In the genomic region with DNA sequence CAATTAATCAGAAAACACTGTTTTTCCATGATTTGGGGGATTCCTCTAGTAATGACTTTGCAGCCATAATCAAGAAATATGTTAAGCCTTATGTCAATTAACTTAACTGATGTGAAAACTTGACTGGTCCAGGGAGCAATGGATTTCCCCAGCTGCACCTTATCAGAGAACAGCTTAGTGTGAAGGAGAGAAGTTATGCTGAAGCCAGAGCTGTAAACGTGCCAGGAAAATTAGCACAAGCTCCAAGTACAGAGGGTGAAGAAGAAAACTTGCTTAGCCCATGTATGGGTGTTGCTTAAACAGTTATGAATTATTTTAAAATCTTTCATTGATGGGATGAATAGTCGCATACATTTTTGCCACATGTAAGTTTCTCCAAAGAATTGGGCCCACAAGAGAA, we compare ENCODE assay signal across 27 cellular contexts.
"Had no signal": no experiment of that assay in that cellular context is flagged by ENCODE, and none has a peak within 500 bp of the region (broad histone marks: within the 10 kb centered on the region; RNA-seq: fewer than 3 reads in every experiment).

No MANE protein-coding gene starts in this region.

- H3K4me1 Mint-ChIP-seq: activated CD4-positive, alpha-beta T cell treated with anti-CD3 and anti-CD28 coated beads, Interleukin-2, amount 10 ng/mL, durations not matched to agents 7 days and 5 days; activated naive CD8-positive, alpha-beta T cell treated with anti-CD3 and anti-CD28 coated beads, Interleukin-2, amount 50 U/mL, for 24 hours; T-cell had no signal

- H3K27me3 ChIP-seq: brain microvascular endothelial cell had no signal

- H3K9ac ChIP-seq: KMS-11 had no signal

- H3K36me3 ChIP-seq: brain microvascular endothelial cell had no signal

- H3K36me3 Mint-ChIP-seq: activated CD4-positive, alpha-beta memory T cell treated with anti-CD3 and anti-CD28 coated beads for 36 hours; activated naive CD4-positive, alpha-beta T cell treated with anti-CD3 and anti-CD28 coated beads, Interleukin-2, amount 50 U/mL, for 72 hours; T-cell had no signal

- H3K4me3 Mint-ChIP-seq: activated CD4-positive, alpha-beta memory T cell treated with anti-CD3 and anti-CD28 coated beads for 36 hours; activated CD4-positive, alpha-beta T cell treated with anti-CD3 and anti-CD28 coated beads, Interleukin-2, amount 10 ng/mL, durations not matched to agents 7 days and 5 days; activated naive CD8-positive, alpha-beta T cell treated with anti-CD3 and anti-CD28 coated beads, Interleukin-2, amount 50 U/mL, for 24 hours; activated T-cell treated with anti-CD3 and anti-CD28 coated beads, Interleukin-2, amount 50 U/mL, for 4 hours; T-cell had no signal

- H3K4me2 ChIP-seq: KMS-11 had no signal

- H3K27ac Mint-ChIP-seq: activated CD4-positive, alpha-beta memory T cell treated with anti-CD3 and anti-CD28 coated beads for 36 hours; activated CD4-positive, alpha-beta T cell treated with anti-CD3 and anti-CD28 coated beads, Interleukin-2, amount 10 ng/mL, durations not matched to agents 7 days and 5 days; activated naive CD4-positive, alpha-beta T cell treated with anti-CD3 and anti-CD28 coated beads, Interleukin-2, amount 50 U/mL, for 72 hours; activated naive CD8-positive, alpha-beta T cell treated with anti-CD3 and anti-CD28 coated beads, Interleukin-2, amount 50 U/mL, for 24 hours; T-cell had no signal

- H3K9me3 Mint-ChIP-seq: activated CD4-positive, alpha-beta memory T cell treated with anti-CD3 and anti-CD28 coated beads for 36 hours; activated CD4-positive, alpha-beta T cell treated with anti-CD3 and anti-CD28 coated beads, Interleukin-2, amount 10 ng/mL, durations not matched to agents 7 days and 5 days; activated naive CD4-positive, alpha-beta T cell treated with anti-CD3 and anti-CD28 coated beads, Interleukin-2, amount 50 U/mL, for 72 hours; activated naive CD8-positive, alpha-beta T cell treated with anti-CD3 and anti-CD28 coated beads, Interleukin-2, amount 50 U/mL, for 24 hours; activated T-cell treated with anti-CD3 and anti-CD28 coated beads, Interleukin-2, amount 50 U/mL, for 4 hours; T-cell had no signal

- H3K27ac ChIP-seq: brain microvascular endothelial cell, KMS-11 had no signal

- H3K27me3 Mint-ChIP-seq: activated CD4-positive, alpha-beta T cell treated with anti-CD3 and anti-CD28 coated beads, Interleukin-2, amount 10 ng/mL, durations not matched to agents 7 days and 5 days; activated naive CD8-positive, alpha-beta T cell treated with anti-CD3 and anti-CD28 coated beads, Interleukin-2, amount 50 U/mL, for 24 hours had no signal

- ATAC-seq: activated naive CD4-positive, alpha-beta T cell treated with anti-CD3 and anti-CD28 coated beads, Interleukin-2, amount 50 U/mL, for 72 hours; activated naive CD8-positive, alpha-beta T cell treated with anti-CD3 and anti-CD28 coated beads, Interleukin-2, amount 50 U/mL, for 24 hours; activated T-cell treated with anti-CD3 and anti-CD28 coated beads, Interleukin-2, amount 50 U/mL, for 4 hours; T-cell had no signal

- DNase-seq: activated CD4-positive, alpha-beta memory T cell treated with anti-CD3 and anti-CD28 coated beads for 36 hours; activated CD4-positive, alpha-beta T cell treated with anti-CD3 and anti-CD28 coated beads, Interleukin-2, amount 10 ng/mL, durations not matched to agents 7 days and 5 days; activated CD4-positive, CD25-positive, alpha-beta regulatory T cell; activated CD8-positive, alpha-beta memory T cell treated with anti-CD3 and anti-CD28 coated beads for 24 hours; activated effector memory CD4-positive, alpha-beta T cell treated with anti-CD3 and anti-CD28 coated beads, Interleukin-2, amount 50 U/mL, for 16 hours; activated naive CD4-positive, alpha-beta T cell treated with Interleukin-2 at 50 U/mL for 16 hours; activated naive CD8-positive, alpha-beta T cell treated with anti-CD3 and anti-CD28 coated beads, Interleukin-2, amount 50 U/mL, for 24 hours; activated T-cell treated with anti-CD3 and anti-CD28 coated beads, Interleukin-2, amount 50 U/mL, for 4 hours; amygdala; brain microvascular endothelial cell; MV-4-11; NCI-H1092 treated with DMSO at 0.1 percent for 48 hours; NCI-H1417 treated with DMSO at 0.1 percent for 48 hours; NCI-H1694; NCI-H2029; NCI-H2107; NCI-H345; NCI-H510A; NCI-H526 treated with DMSO at 0.1 percent for 48 hours; NCI-H82; OCI-M1; SIG-M5; T-cell; T-helper 2 cell; T1000 had no signal
